In the genomic region with DNA sequence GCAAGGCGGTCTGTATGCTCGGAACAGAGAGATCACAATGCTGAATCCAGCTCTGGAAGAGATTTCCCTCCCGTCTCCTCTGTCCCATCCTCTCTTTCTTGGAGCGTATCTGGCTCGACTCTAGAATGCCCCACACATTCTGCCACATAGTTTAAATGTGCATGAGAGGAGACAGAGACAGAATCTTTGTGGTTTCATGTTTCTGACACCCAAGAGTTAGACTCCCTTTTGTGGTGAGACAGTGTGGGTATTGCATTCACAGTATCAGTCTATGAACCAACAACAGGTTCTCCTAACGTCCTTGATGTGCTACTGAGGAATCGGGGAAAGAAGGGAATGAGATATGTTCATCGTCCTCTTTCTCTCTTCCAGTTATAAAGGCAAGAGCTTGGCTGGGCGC, we compare ENCODE assay signal across 15 cellular contexts. TPM values are rescaled to one million over a fixed set of nuclear protein-coding genes. Genes with fewer than 3 reads are reported as not detected.
DNase-seq lines count a peak whose midpoint lies in the region; ATAC-seq and TF ChIP-seq lines count a peak whose summit lies in the region.
"Had no signal": no experiment of that assay in that cellular context is flagged by ENCODE, and none has a peak within 500 bp of the region (broad histone marks: within the 10 kb centered on the region; RNA-seq: fewer than 3 reads in every experiment).

No MANE protein-coding gene starts in this region.

- no peak for TF ChIP-seq CTCF in GM23338 (conservative IDR thresholded peaks at IDR 0.05; ENCODE audit: low read depth in 2 of 2)
- TF ChIP-seq CTCF in gastrocnemius medialis (IDR thresholded peaks at IDR 0.05 in 4 of 5, conservative IDR thresholded peaks at IDR 0.05 in 1 of 5): no peak
- TF ChIP-seq CTCF in GM10266 (IDR thresholded peaks at IDR 0.05; ENCODE audit: control insufficient read depth, insufficient read depth, low read depth, missing control alignments): no peak

- no peak overlapping the region for H2BK5ac ChIP-seq in trophoblast cell (ENCODE audit: low read depth, low read length, poor library complexity)

- no peak overlapping the region for H2BK120ac ChIP-seq in trophoblast cell (ENCODE audit: insufficient read depth, low read length, poor library complexity)

- H3K9me3 ChIP-seq in gastrocnemius medialis: no peaks in the 10 kb centered on the region
- H3K9me3 ChIP-seq in trophoblast cell (ENCODE audit: insufficient read depth, low read depth, low read length): no peaks in the 10 kb centered on the region
- H3K9me3 ChIP-seq: BE2C had no signal

- ATAC-seq in GM23338 (no peak), gastrocnemius medialis (peak; percentile 23 to 44), HG03139 (IDR thresholded peaks at IDR 0.05; ENCODE audit: unreplicated experiment) (no peak)
- ATAC-seq in central memory CD8-positive, alpha-beta T cell (replicated peaks; ENCODE audit: extremely low read depth, poor library complexity, severe bottlenecking): peak; percentile 74

- no peaks in the 10 kb centered on the region for H3F3A ChIP-seq in GM23338 (replicated peaks; ENCODE audit: low read depth)

- no peak overlapping the region for H4K12ac ChIP-seq in trophoblast cell (ENCODE audit: low read depth, low read length)

- H3K27ac Mint-ChIP-seq in GM23338: no peak overlapping the region
- H3K27ac Mint-ChIP-seq in central memory CD8-positive, alpha-beta T cell (ENCODE audit: low read depth): no peak overlapping the region
- H3K27ac Mint-ChIP-seq: CD4-positive, alpha-beta memory T cell had no signal

- H3K4me3 ChIP-seq in GM23338 (no peak overlapping the region), gastrocnemius medialis (no peak overlapping the region), trophoblast cell (ENCODE audit: low read depth, low read length) (no peak overlapping the region)

- H3K9me2 ChIP-seq in GM23338 (ENCODE audit: insufficient read depth): no peaks in the 10 kb centered on the region

- no peaks in the 10 kb centered on the region for H3K36me3 ChIP-seq in GM23338 (ENCODE audit: insufficient read depth)
- no peaks in the 10 kb centered on the region for H3K36me3 ChIP-seq in gastrocnemius medialis
- no peaks in the 10 kb centered on the region for H3K36me3 ChIP-seq in trophoblast cell (ENCODE audit: control insufficient read depth in 1 of 2, insufficient read depth in 2 of 2, low read length in 2 of 2)
- H3K36me3 ChIP-seq: BE2C had no signal

- H3K4me3 Mint-ChIP-seq in GM23338: no peak overlapping the region
- no peak overlapping the region for H3K4me3 Mint-ChIP-seq in central memory CD8-positive, alpha-beta T cell

- intact Hi-C loops in gastrocnemius medialis (cut with DNase I; ENCODE audit: low total_unique reads): no loop called here

- no peak for TF ChIP-seq POLR2A in gastrocnemius medialis (IDR thresholded peaks at IDR 0.05)

- no peak overlapping the region for H4K8ac ChIP-seq in trophoblast cell (ENCODE audit: low read depth, low read length)

- no peaks in the 10 kb centered on the region for H3K4me1 Mint-ChIP-seq in GM23338
- H3K4me1 Mint-ChIP-seq in central memory CD8-positive, alpha-beta T cell: peaks cover 13% of the 10 kb centered on the region

- no peak overlapping the region for H3K4me2 ChIP-seq in GM23338
- no peak overlapping the region for H3K4me2 ChIP-seq in trophoblast cell (ENCODE audit: low read length)

- H2AK5ac ChIP-seq in trophoblast cell (ENCODE audit: low read length): no peak overlapping the region

- no peak overlapping the region for H4K91ac ChIP-seq in trophoblast cell (ENCODE audit: low read depth, low read length)

- no peak overlapping the region for H3K23ac ChIP-seq in trophoblast cell (ENCODE audit: low read length)

- H3K27ac ChIP-seq in GM23338 (ENCODE audit: low read depth): no peak overlapping the region
- no peak overlapping the region for H3K27ac ChIP-seq in gastrocnemius medialis
- no peak overlapping the region for H3K27ac ChIP-seq in trophoblast cell (ENCODE audit: low read depth, low read length)

- no peak overlapping the region for H3K9ac ChIP-seq in trophoblast cell (ENCODE audit: low read length)

- no peak overlapping the region for H2BK12ac ChIP-seq in trophoblast cell (ENCODE audit: low read length)

- H3K14ac ChIP-seq in trophoblast cell (ENCODE audit: low read length): no peak overlapping the region

- no peak overlapping the region for H3K4ac ChIP-seq in trophoblast cell (ENCODE audit: low read depth, low read length)

- in situ Hi-C loops in gastrocnemius medialis (cut with MboI; ENCODE audit: low sequenced_read_pairs in 4 of 4): no loop called here

- no peaks in the 10 kb centered on the region for H3K9me3 Mint-ChIP-seq in GM23338
- no peaks in the 10 kb centered on the region for H3K9me3 Mint-ChIP-seq in central memory CD8-positive, alpha-beta T cell
- H3K9me3 Mint-ChIP-seq: CD4-positive, alpha-beta memory T cell had no signal

- H3K79me2 ChIP-seq in GM23338 (replicated peaks; ENCODE audit: insufficient read depth): no peaks in the 10 kb centered on the region
- peaks cover 2% of the 10 kb centered on the region for H3K79me2 ChIP-seq in trophoblast cell (ENCODE audit: control insufficient read depth, insufficient read depth, low read length, poor library complexity)

- H4K20me1 ChIP-seq in GM23338 (replicated peaks; ENCODE audit: insufficient read depth): no peaks in the 10 kb centered on the region

- H3K27me3 ChIP-seq in GM23338 (ENCODE audit: insufficient read depth) (no peaks in the 10 kb centered on the region), gastrocnemius medialis (no peaks in the 10 kb centered on the region), trophoblast cell (ENCODE audit: insufficient read depth, low read length) (no peaks in the 10 kb centered on the region)

- no peaks in the 10 kb centered on the region for H3K36me3 Mint-ChIP-seq in GM23338 (ENCODE audit: low read depth)
- no peaks in the 10 kb centered on the region for H3K36me3 Mint-ChIP-seq in central memory CD8-positive, alpha-beta T cell (ENCODE audit: insufficient read depth)
- H3K36me3 Mint-ChIP-seq: CD4-positive, alpha-beta memory T cell had no signal

- DNase-seq in GM23338 (ENCODE audit: low spot score) (no peak), MV-4-11 (lab: John Stamatoyannopoulos, UW) (peak; percentile 77), gastrocnemius medialis (no peak), trophoblast cell (no peak), GM10266 (ENCODE audit: extremely low spot score) (no peak)
- no peak for DNase-seq in central memory CD8-positive, alpha-beta T cell (ENCODE audit: low spot score in 2 of 2)
- DNase-seq: BE2C; CD4-positive, alpha-beta memory T cell; H7; NCI-H1092; NCI-H1694; NCI-H446 treated with DMSO at 0.1 percent for 48 hours; NCI-H774; SHP77 treated with DMSO at 0.1 percent for 48 hours had no signal

- WGBS in trophoblast cell (ENCODE audit: extremely low coverage, insufficient coverage, insufficient read length): no CpG with 5 or more reads among the region's 9 CpGs

- no peaks in the 10 kb centered on the region for H3K79me1 ChIP-seq in trophoblast cell (ENCODE audit: low read length)

- peaks cover 2% of the 10 kb centered on the region for H3K27me3 Mint-ChIP-seq in GM23338 (ENCODE audit: insufficient read depth, low read depth, poor library complexity)
- peaks cover 60% of the 10 kb centered on the region for H3K27me3 Mint-ChIP-seq in central memory CD8-positive, alpha-beta T cell

- no peak overlapping the region for H3K18ac ChIP-seq in trophoblast cell (ENCODE audit: low read length)

- peak overlapping the region; percentile 39; the same call in 1 of the 2 replicates for H2AFZ ChIP-seq in GM23338
- H2AFZ ChIP-seq in trophoblast cell (ENCODE audit: insufficient read depth, low read length, poor library complexity): no peak overlapping the region

- H3K4me1 ChIP-seq in GM23338 (ENCODE audit: insufficient read depth) (no peaks in the 10 kb centered on the region), gastrocnemius medialis (peaks cover 9 to 11% of the 10 kb centered on the region in 2 donors), trophoblast cell (ENCODE audit: control insufficient read depth in 1 of 2, insufficient read depth in 2 of 2, low read length in 2 of 2) (peaks cover 7 to 8% of the 10 kb centered on the region in 2 experiments)
- H3K4me1 ChIP-seq: BE2C had no signal

TF ChIP-seq in GM23338, 12 proteins besides CTCF, POLR2A, EP300 and RAD21 (continues in another document):
- TF ChIP-seq STAT1 (IDR thresholded peaks at IDR 0.05; ENCODE audit: unreplicated experiment) (no peak), JUNB (IDR thresholded peaks at IDR 0.05; ENCODE audit: unreplicated experiment) (no peak), NANOG (IDR thresholded peaks at IDR 0.05; ENCODE audit: borderline replicate concordance) (no peak)

RNA-seq across cellular contexts. Expression of gene FAM47E, which starts 25.3 kb away (rescaled TPM):
- total RNA-seq in GM23338 (2014; rRNA removed; shearing (Covaris generic)): 0.66 and 2.9 TPM in 2 replicates
- 2.3 and 4.4 TPM in 2 replicates for polyA plus RNA-seq in GM23338 (2016; fragmentation: Nextera tagmentation; extraction: Ambion mirVana)
- 1 to 10 TPM in 3 of 4 donors, under 1 TPM in 1; 0.56 to 6.8 (median 3.8) TPM for total RNA-seq in gastrocnemius medialis
- polyA plus RNA-seq in trophoblast cell (2013): 0.38 and 0.47 TPM in 2 replicates

RNA-seq across cellular contexts. Expression of gene STBD1, which starts 29.7 kb away (rescaled TPM):
- 2.6 and 3.8 TPM in 2 replicates for total RNA-seq in GM23338 (2014; rRNA removed; shearing (Covaris generic))
- 1.5 and 2.0 TPM in 2 replicates for polyA plus RNA-seq in GM23338 (2016; fragmentation: Nextera tagmentation; extraction: Ambion mirVana)
- total RNA-seq in gastrocnemius medialis: 10 to 100 TPM; 17.9 to 57.5 (median 41.5) TPM
- 3.8 and 4.0 TPM in 2 replicates for polyA plus RNA-seq in trophoblast cell (2013)

Comparison
In these comparisons a context has a peak if more than half of its experiments do, and no peak if none do; other contexts are left out.
1. ATAC-seq: peak in central memory CD8-positive, alpha-beta T cell (single experiment) and gastrocnemius medialis (2 of 2); none in GM23338 (single experiment) and HG03139 (single experiment).